18 cellular contexts compared by ENCODE assay signal in genomic region chr1:215181518-215181917, GRCh38.
DNase-seq lines count a peak whose midpoint lies in the region; TF ChIP-seq lines count a peak whose summit lies in the region.
"Had no signal": no experiment of that assay in that cellular context is flagged by ENCODE, and none has a peak within 500 bp of the region (broad histone marks: within the 10 kb centered on the region; RNA-seq: fewer than 3 reads in every experiment).

No MANE protein-coding gene starts in this region.

- H3K9me3 ChIP-seq in A673 (ENCODE audit: low read depth, low read length, poor library complexity, severe bottlenecking) (no peaks in the 10 kb centered on the region), Karpas-422 (ENCODE audit: low read length) (no peaks in the 10 kb centered on the region)
- H3K9me3 ChIP-seq: Caco-2 had no signal

- CTCF ChIA-PET in A673 (lab: Charles Lee) (interaction anchor here (0.5 to 0.8 kb wide), 2 partner anchors 339 to 342 kb away, joined by 5 read pairs; no protein-coding TSS in a partner anchor), GM10248 (lab: Yijun Ruan, JAX) (interaction anchor here (0.7 kb wide), 1 partner anchor 91 kb away, joined by 3 read pairs; no protein-coding TSS in a partner anchor)

- no peak overlapping the region for H3K27ac ChIP-seq in A673 (ENCODE audit: low read depth, low read length, poor library complexity, severe bottlenecking)
- H3K27ac ChIP-seq in Karpas-422 (ENCODE audit: low read length), result no peak overlapping the region
- no peak overlapping the region for H3K27ac ChIP-seq in substantia nigra (ENCODE audit: low read depth, low read length, poor library complexity, severe bottlenecking)
- H3K27ac ChIP-seq: esophagus muscularis mucosa, hepatocyte, left lung, spleen had no signal

- in situ Hi-C loops in SK-MEL-5 (cut with HindIII; ENCODE audit: low pct_unique_long_range_greater_than_20kb, low sequenced_read_pairs), result no loop called here

- no peak overlapping the region for H3K4me2 ChIP-seq in Karpas-422 (ENCODE audit: low read depth, low read length, poor library complexity, severe bottlenecking)
- H3K4me2 ChIP-seq: hepatocyte had no signal

- H4K20me1 ChIP-seq in Karpas-422 (ENCODE audit: insufficient read depth, low read depth, low read length), result no peaks in the 10 kb centered on the region

- H2AFZ ChIP-seq in Karpas-422 (ENCODE audit: low read length), result no peak overlapping the region
- H2AFZ ChIP-seq: hepatocyte had no signal

- H3K9me2 ChIP-seq in Karpas-422 (replicated peaks; ENCODE audit: insufficient read depth, low read length), result no peaks in the 10 kb centered on the region

- H3K79me2 ChIP-seq in Karpas-422 (ENCODE audit: low read length), result no peaks in the 10 kb centered on the region
- H3K79me2 ChIP-seq: hepatocyte had no signal

- TF ChIP-seq CTCF in A673 (conservative IDR thresholded peaks at IDR 0.05; ENCODE audit: low read depth, low read length) (peak; percentile 53; the same call in 1 of the 2 replicates), GM10248 (IDR thresholded peaks at IDR 0.05; ENCODE audit: control extremely low read depth, extremely low read depth, low read depth, missing control alignments) (no peak)

- no peak overlapping the region for H3K9ac ChIP-seq in Karpas-422 (ENCODE audit: low read length)

- H3K4me3 ChIP-seq in A673 (ENCODE audit: low read depth, low read length, poor library complexity, severe bottlenecking) (no peak overlapping the region), Karpas-422 (ENCODE audit: low read length) (no peak overlapping the region)
- H3K4me3 ChIP-seq: esophagus muscularis mucosa, hepatocyte, left lung, spleen had no signal

- POLR2A ChIA-PET in A673 (lab: Charles Lee; ENCODE audit: low non-redundant PET) (no interaction called here), GM10248 (lab: Yijun Ruan, JAX) (no interaction called here)

- H3K27me3 ChIP-seq in A673 (replicated peaks; ENCODE audit: insufficient read depth, low read depth, low read length, poor library complexity) (no peaks in the 10 kb centered on the region), Karpas-422 (ENCODE audit: low read length) (no peaks in the 10 kb centered on the region)
- H3K27me3 ChIP-seq: hepatocyte, left lung, spleen had no signal

- peak; percentile 43 for DNase-seq in A673 (ENCODE audit: low spot score)
- peak; percentile 53 for DNase-seq in Karpas-422
- DNase-seq in SK-MEL-5 (ENCODE audit: low read depth, low spot score), result peak; percentile 49
- peak; percentile 15 for DNase-seq in fibroblast of gingiva (ENCODE audit: low read depth)
- no peak for DNase-seq in substantia nigra (lab: John Stamatoyannopoulos, UW)
- no peak for DNase-seq in GM10248 (ENCODE audit: extremely low spot score)
- no peak for DNase-seq in stimulated activated CD4-positive, alpha-beta T cell treated with anti-CD3 and anti-CD28 coated beads, Interleukin-4, amount 100 ng/mL, for 4 hours
- DNase-seq in NCI-H226, result no peak
- DNase-seq: cortex of kidney; left lung; NCI-H1436; NCI-H446 treated with DMSO at 0.1 percent for 48 hours; stimulated activated naive CD4-positive, alpha-beta T cell; T-helper 1 cell had no signal

- intact Hi-C loops in A673 (cut with micrococcal nuclease; ENCODE audit: unreplicated experiment), result loop anchor here (5.0 kb wide), 1 partner anchor 346 kb away; no protein-coding TSS in a partner anchor

- no peaks in the 10 kb centered on the region for H3K36me3 ChIP-seq in A673 (ENCODE audit: insufficient read depth, low read length, poor library complexity, severe bottlenecking)
- no peaks in the 10 kb centered on the region for H3K36me3 ChIP-seq in Karpas-422 (ENCODE audit: insufficient read depth, low read length)
- H3K36me3 ChIP-seq: esophagus muscularis mucosa, left lung, spleen had no signal

- no TSS peak for BruUV-seq in A673 (replicated peaks; lab: Mats Ljungman, UMichigan)

- H3K4me1 ChIP-seq in A673 (ENCODE audit: insufficient read depth, low read length, poor library complexity, severe bottlenecking) (no peaks in the 10 kb centered on the region), Karpas-422 (ENCODE audit: low read length) (no peaks in the 10 kb centered on the region)
- H3K4me1 ChIP-seq: Caco-2, esophagus muscularis mucosa, left lung, spleen had no signal

Comparison
In these comparisons a context has a peak if more than half of its experiments do, and no peak if none do; other contexts are left out.
1. DNase-seq: peak in A673 (single experiment), Karpas-422 (single experiment), SK-MEL-5 (single experiment) and fibroblast of gingiva (single experiment); none in substantia nigra (0 of 49), GM10248 (single experiment), stimulated activated CD4-positive, alpha-beta T cell treated with anti-CD3 and anti-CD28 coated beads, Interleukin-4, amount 100 ng/mL, for 4 hours (0 of 2) and NCI-H226 (single experiment).